ENCODE assay signal across 2 cellular contexts in genomic region chr3:169706857-169707256, GRCh38. TPM values are rescaled to one million over a fixed set of nuclear protein-coding genes. Genes with fewer than 3 reads are reported as not detected.
"Had no signal": no experiment of that assay in that cellular context is flagged by ENCODE, and none has a peak within 500 bp of the region (broad histone marks: within the 10 kb centered on the region; RNA-seq: fewer than 3 reads in every experiment).

No MANE protein-coding gene starts in this region.

RNA-seq across cellular contexts. Expression of gene MECOM, which starts 43.3 kb away (rescaled TPM):
- polyA plus RNA-seq: IgD-negative memory B cell had no signal

RNA-seq across cellular contexts. Expression of gene TERC, which starts 58.0 kb away (rescaled TPM):
- polyA plus RNA-seq: IMR-90 had no signal
